In the genomic region with DNA sequence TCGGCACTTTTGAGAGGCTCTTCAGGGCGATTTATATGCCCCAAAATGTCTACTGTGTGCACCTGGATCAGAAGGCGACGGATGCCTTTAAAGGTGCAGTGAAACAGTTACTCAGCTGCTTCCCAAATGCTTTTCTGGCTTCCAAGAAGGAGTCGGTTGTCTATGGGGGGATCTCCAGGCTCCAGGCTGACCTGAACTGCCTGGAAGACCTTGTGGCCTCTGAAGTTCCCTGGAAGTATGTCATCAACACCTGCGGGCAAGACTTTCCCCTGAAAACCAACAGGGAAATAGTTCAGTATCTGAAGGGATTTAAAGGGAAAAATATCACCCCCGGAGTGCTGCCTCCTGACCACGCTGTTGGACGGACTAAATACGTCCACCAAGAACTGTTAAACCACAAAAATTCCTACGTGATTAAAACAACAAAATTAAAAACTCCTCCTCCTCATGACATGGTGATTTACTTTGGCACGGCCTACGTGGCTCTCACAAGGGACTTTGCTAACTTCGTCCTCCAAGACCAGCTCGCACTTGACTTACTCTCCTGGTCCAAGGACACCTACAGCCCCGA, we compare ENCODE assay signal across 9 cellular contexts. TPM values are rescaled to one million over a fixed set of nuclear protein-coding genes. Genes with fewer than 3 reads are reported as not detected.
DNase-seq lines count a peak whose midpoint lies in the region; ATAC-seq and TF ChIP-seq lines count a peak whose summit lies in the region.
"Had no signal": no experiment of that assay in that cellular context is flagged by ENCODE, and none has a peak within 500 bp of the region (broad histone marks: within the 10 kb centered on the region; RNA-seq: fewer than 3 reads in every experiment).

No MANE protein-coding gene starts in this region.

- H3K4me2 ChIP-seq in OCI-LY3 (ENCODE audit: low read length): peak overlapping the region; percentile 92

- POLR2A ChIA-PET in Caco-2 (lab: Charles Lee): interaction anchor here (1.4 kb wide), 1 partner anchor 166 kb away, joined by 4 read pairs; the partner anchor contains the start of gene PAK1IP1

- H3K36me3 Mint-ChIP-seq in Caco-2 (ENCODE audit: insufficient read depth, unreplicated experiment) (peaks cover 84% of the 10 kb centered on the region), progenitor cell of endocrine pancreas (ENCODE audit: insufficient read depth) (no peaks in the 10 kb centered on the region)

- H3K9ac ChIP-seq in OCI-LY3 (ENCODE audit: low read length) (peak overlapping the region; percentile 83), endocrine pancreas (ENCODE audit: control insufficient read depth, insufficient read depth, low read length) (no peak overlapping the region)

- H3K9me3 Mint-ChIP-seq in Caco-2 (ENCODE audit: unreplicated experiment) (no peaks in the 10 kb centered on the region), progenitor cell of endocrine pancreas (ENCODE audit: low read depth) (no peaks in the 10 kb centered on the region)

- peaks cover 19% of the 10 kb centered on the region for H3K4me1 ChIP-seq in Caco-2
- peaks cover 39% of the 10 kb centered on the region for H3K4me1 ChIP-seq in OCI-LY3 (ENCODE audit: low read length)
- H3K4me1 ChIP-seq in endocrine pancreas (ENCODE audit: control insufficient read depth, insufficient read depth, low read length): no peaks in the 10 kb centered on the region

- H3K27me3 ChIP-seq in Caco-2 (replicated peaks; ENCODE audit: control insufficient read depth, insufficient read depth, low read length): no peaks in the 10 kb centered on the region
- H3K27me3 ChIP-seq in OCI-LY3 (ENCODE audit: low read depth, low read length): no peaks in the 10 kb centered on the region
- no peaks in the 10 kb centered on the region for H3K27me3 ChIP-seq in endocrine pancreas (ENCODE audit: control insufficient read depth, insufficient read depth, low read length)

- no peaks in the 10 kb centered on the region for H3K9me3 ChIP-seq in Caco-2
- no peaks in the 10 kb centered on the region for H3K9me3 ChIP-seq in OCI-LY3 (ENCODE audit: insufficient read depth, low read length)
- no peaks in the 10 kb centered on the region for H3K9me3 ChIP-seq in endocrine pancreas (ENCODE audit: control insufficient read depth, low read length)

- H3K27me3 Mint-ChIP-seq in Caco-2 (ENCODE audit: insufficient read depth, unreplicated experiment): no peaks in the 10 kb centered on the region
- H3K27me3 Mint-ChIP-seq in progenitor cell of endocrine pancreas: peaks cover 28% of the 10 kb centered on the region

- H3K27ac ChIP-seq in OCI-LY3 (ENCODE audit: low read length): peak overlapping the region; percentile 100

- H3K27ac Mint-ChIP-seq in Caco-2 (ENCODE audit: unreplicated experiment) (peak overlapping the region; percentile 85), progenitor cell of endocrine pancreas (peak overlapping the region; percentile 32)

- peaks cover 1% of the 10 kb centered on the region; the same call in 1 of the 2 replicates for H3K36me3 ChIP-seq in Caco-2 (ENCODE audit: control insufficient read depth, insufficient read depth, low read length)
- peaks cover 2% of the 10 kb centered on the region for H3K36me3 ChIP-seq in OCI-LY3 (replicated peaks; ENCODE audit: low read depth, low read length)
- H3K36me3 ChIP-seq in endocrine pancreas (ENCODE audit: control insufficient read depth, insufficient read depth, low read length): no peaks in the 10 kb centered on the region

- intact Hi-C loops in Caco-2 (cut with micrococcal nuclease; ENCODE audit: unreplicated experiment): no loop called here

- CTCF ChIA-PET in Caco-2 (lab: Charles Lee): no interaction called here

- H3K4me3 Mint-ChIP-seq in Caco-2 (ENCODE audit: unreplicated experiment) (peak overlapping the region; percentile 6), progenitor cell of endocrine pancreas (ENCODE audit: low read depth) (peak overlapping the region; percentile 9)

- no peak for TF ChIP-seq CTCF in Caco-2 (IDR thresholded peaks at IDR 0.05; ENCODE audit: insufficient read depth in 1 of 2, low read depth in 1 of 2, low read length in 1 of 2, severe bottlenecking in 1 of 2, unreplicated experiment in 1 of 2)
- TF ChIP-seq CTCF in OCI-LY3 (IDR thresholded peaks at IDR 0.05; ENCODE audit: low read depth, low read length): no peak
- TF ChIP-seq CTCF in progenitor cell of endocrine pancreas (IDR thresholded peaks at IDR 0.05; ENCODE audit: unreplicated experiment): no peak

- peaks cover 49% of the 10 kb centered on the region for H3K79me2 ChIP-seq in OCI-LY3 (ENCODE audit: low read length)

- no peak overlapping the region for H2AFZ ChIP-seq in OCI-LY3 (ENCODE audit: low read depth, low read length)

- H3K4me3 ChIP-seq in Caco-2 (ENCODE audit: low read depth, low read length) (peak overlapping the region; percentile 29), OCI-LY3 (ENCODE audit: low read length) (peak overlapping the region; percentile 83), endocrine pancreas (ENCODE audit: control insufficient read depth, insufficient read depth, low read length) (peak overlapping the region; percentile 87)

- peaks cover 20% of the 10 kb centered on the region for H3K4me1 Mint-ChIP-seq in Caco-2 (ENCODE audit: low read depth, unreplicated experiment)
- peaks cover 12% of the 10 kb centered on the region for H3K4me1 Mint-ChIP-seq in progenitor cell of endocrine pancreas (ENCODE audit: low read depth)

- no peak for DNase-seq in Caco-2
- no peak for DNase-seq in progenitor cell of endocrine pancreas (ENCODE audit: low spot score, unreplicated experiment)
- DNase-seq in NCI-H526 (lab: John Stamatoyannopoulos, UW): no peak
- DNase-seq in NCI-H69 (lab: John Stamatoyannopoulos, UW): no peak
- no peak for DNase-seq in activated gamma-delta T cell treated with Interleukin-2 at 50 U/mL for 16 hours
- DNase-seq: effector CD8-positive, alpha-beta T cell had no signal

- no peak for ATAC-seq in GM21619 (IDR thresholded peaks at IDR 0.05; ENCODE audit: unreplicated experiment)

- no TSS peak for BruUV-seq in Caco-2 (replicated peaks; lab: Mats Ljungman, UMichigan)

- H4K20me1 ChIP-seq in OCI-LY3 (ENCODE audit: insufficient read depth, low read length): no peaks in the 10 kb centered on the region

RNA-seq across cellular contexts. Expression of gene GCNT2, which starts 8.2 kb away (rescaled TPM):
- 68.1 and 70.7 TPM in 2 replicates for total RNA-seq in Caco-2 (2022)
- 8.2 and 12.3 TPM in 2 replicates for total RNA-seq in progenitor cell of endocrine pancreas

Comparison
In these comparisons a context has a peak if more than half of its experiments do, and no peak if none do; other contexts are left out.
1. H3K4me3 ChIP-seq: peak in every context shown above with its lines; median percentile 87 in endocrine pancreas; 83 in OCI-LY3; 29 in Caco-2.